ENCODE assay signal across 20 cellular contexts in genomic region chr11:2673871-2674471, GRCh38. TPM values are rescaled to one million over a fixed set of nuclear protein-coding genes. Genes with fewer than 3 reads are reported as not detected.
A peak's percentile ranks its signal among the peaks of the same experiment; 100 is the strongest.
DNase-seq lines count a peak whose midpoint lies in the region; ATAC-seq and TF ChIP-seq lines count a peak whose summit lies in the region.
"Had no signal": no experiment of that assay in that cellular context is flagged by ENCODE, and none has a peak within 500 bp of the region (broad histone marks: within the 10 kb centered on the region; RNA-seq: fewer than 3 reads in every experiment).

No MANE protein-coding gene starts in this region.

- peaks cover 15% of the 10 kb centered on the region for H3K4me1 ChIP-seq in ovary (ENCODE audit: insufficient read depth)
- H3K4me1 ChIP-seq in tibial artery: peaks cover 0 to 11% (median 0%) of the 10 kb centered on the region in 4 donors
- H3K4me1 ChIP-seq: HAP-1 had no signal

- H3K27me3 ChIP-seq in ovary (no peaks in the 10 kb centered on the region), tibial artery (no peaks in the 10 kb centered on the region)

- H3K27ac Mint-ChIP-seq in activated T-cell treated with anti-CD3 and anti-CD28 coated beads, Interleukin-2, amount 50 U/mL, for 24 hours: no peak overlapping the region
- no peak overlapping the region for H3K27ac Mint-ChIP-seq in activated T-cell treated with anti-CD3 and anti-CD28 coated beads, Interleukin-2, amount 50 U/mL, for 72 hours
- H3K27ac Mint-ChIP-seq in natural killer cell treated with Interleukin-12 subunit alpha and Interleukin-12 subunit beta and Interleukin-15 and Interleukin-18, amount 100 ng/mL, for 72 hours: no peak overlapping the region
- H3K27ac Mint-ChIP-seq: activated naive CD4-positive, alpha-beta T cell treated with anti-CD3 and anti-CD28 coated beads, Interleukin-2, amount 10 ng/mL, durations not matched to agents 7 days and 5 days had no signal

- no peaks in the 10 kb centered on the region for H3K27me3 Mint-ChIP-seq in activated T-cell treated with anti-CD3 and anti-CD28 coated beads, Interleukin-2, amount 50 U/mL, for 24 hours
- no peaks in the 10 kb centered on the region for H3K27me3 Mint-ChIP-seq in activated T-cell treated with anti-CD3 and anti-CD28 coated beads, Interleukin-2, amount 50 U/mL, for 72 hours (ENCODE audit: low read depth)
- no peaks in the 10 kb centered on the region for H3K27me3 Mint-ChIP-seq in natural killer cell treated with Interleukin-12 subunit alpha and Interleukin-12 subunit beta and Interleukin-15 and Interleukin-18, amount 100 ng/mL, for 72 hours
- H3K27me3 Mint-ChIP-seq: activated naive CD4-positive, alpha-beta T cell treated with anti-CD3 and anti-CD28 coated beads, Interleukin-2, amount 10 ng/mL, durations not matched to agents 7 days and 5 days had no signal

- H3K4me1 Mint-ChIP-seq in activated T-cell treated with anti-CD3 and anti-CD28 coated beads, Interleukin-2, amount 50 U/mL, for 24 hours (ENCODE audit: low read depth): no peaks in the 10 kb centered on the region
- H3K4me1 Mint-ChIP-seq in activated T-cell treated with anti-CD3 and anti-CD28 coated beads, Interleukin-2, amount 50 U/mL, for 72 hours (ENCODE audit: low read depth): no peaks in the 10 kb centered on the region
- H3K4me1 Mint-ChIP-seq in natural killer cell treated with Interleukin-12 subunit alpha and Interleukin-12 subunit beta and Interleukin-15 and Interleukin-18, amount 100 ng/mL, for 72 hours (ENCODE audit: low read depth in 2 of 2): no peaks in the 10 kb centered on the region
- H3K4me1 Mint-ChIP-seq: activated naive CD4-positive, alpha-beta T cell treated with anti-CD3 and anti-CD28 coated beads, Interleukin-2, amount 10 ng/mL, durations not matched to agents 7 days and 5 days had no signal

- H3K36me3 ChIP-seq in ovary (no peaks in the 10 kb centered on the region), tibial artery (no peaks in the 10 kb centered on the region)
- H3K36me3 ChIP-seq: HAP-1 had no signal

- no peaks in the 10 kb centered on the region for H3K9me3 Mint-ChIP-seq in activated T-cell treated with anti-CD3 and anti-CD28 coated beads, Interleukin-2, amount 50 U/mL, for 24 hours
- H3K9me3 Mint-ChIP-seq in activated T-cell treated with anti-CD3 and anti-CD28 coated beads, Interleukin-2, amount 50 U/mL, for 72 hours: no peaks in the 10 kb centered on the region
- H3K9me3 Mint-ChIP-seq in natural killer cell treated with Interleukin-12 subunit alpha and Interleukin-12 subunit beta and Interleukin-15 and Interleukin-18, amount 100 ng/mL, for 72 hours: no peaks in the 10 kb centered on the region
- H3K9me3 Mint-ChIP-seq: activated naive CD4-positive, alpha-beta T cell treated with anti-CD3 and anti-CD28 coated beads, Interleukin-2, amount 10 ng/mL, durations not matched to agents 7 days and 5 days; activated T-cell treated with anti-CD3 and anti-CD28 coated beads, Interleukin-2, amount 50 U/mL, for 4 hours had no signal

- H3K4me3 ChIP-seq in ovary (no peak overlapping the region), tibial artery (no peak overlapping the region)
- H3K4me3 ChIP-seq: HAP-1 had no signal

- 28 to 53% (median 31%) methylated on average over 16 of the region's 16 CpGs for WGBS in ovary, 3 donors

- no peak for TF ChIP-seq POLR2A in ovary (IDR thresholded peaks at IDR 0.05)

- H3K36me3 Mint-ChIP-seq in activated T-cell treated with anti-CD3 and anti-CD28 coated beads, Interleukin-2, amount 50 U/mL, for 24 hours (ENCODE audit: low read depth): peaks cover 3% of the 10 kb centered on the region
- no peaks in the 10 kb centered on the region for H3K36me3 Mint-ChIP-seq in activated T-cell treated with anti-CD3 and anti-CD28 coated beads, Interleukin-2, amount 50 U/mL, for 72 hours (ENCODE audit: insufficient read depth in 2 of 2)
- H3K36me3 Mint-ChIP-seq in natural killer cell treated with Interleukin-12 subunit alpha and Interleukin-12 subunit beta and Interleukin-15 and Interleukin-18, amount 100 ng/mL, for 72 hours: no peaks in the 10 kb centered on the region
- H3K36me3 Mint-ChIP-seq: activated naive CD4-positive, alpha-beta T cell treated with anti-CD3 and anti-CD28 coated beads, Interleukin-2, amount 10 ng/mL, durations not matched to agents 7 days and 5 days had no signal

- intact Hi-C loops in ovary (cut with DNase I) (no loop called here), tibial artery (cut with DNase I; ENCODE audit: low total_unique reads) (no loop called here)

- H3K27ac ChIP-seq in ovary (peak overlapping the region in 1 of 2 donors; percentile 47), tibial artery (no peak overlapping the region)

- TF ChIP-seq CTCF in ovary (IDR thresholded peaks at IDR 0.05) (no peak), tibial artery (IDR thresholded peaks at IDR 0.05) (no peak)

- H3K9me3 ChIP-seq in ovary (no peaks in the 10 kb centered on the region), tibial artery (no peaks in the 10 kb centered on the region)
- H3K9me3 ChIP-seq: HAP-1 had no signal

- no peak for ATAC-seq in activated T-cell treated with anti-CD3 and anti-CD28 coated beads, Interleukin-2, amount 50 U/mL, for 72 hours (replicated peaks in 1 of 2)
- no peak for ATAC-seq in HG03025 (IDR thresholded peaks at IDR 0.05; ENCODE audit: low FRiP score, unreplicated experiment)
- no peak for ATAC-seq in natural killer cell treated with Interleukin-12 subunit alpha and Interleukin-12 subunit beta and Interleukin-15 and Interleukin-18, amount 100 ng/mL, for 72 hours
- ATAC-seq: activated T-cell treated with anti-CD3 and anti-CD28 coated beads, Interleukin-2, amount 50 U/mL, for 4 hours; right cardiac atrium had no signal

- H3K4me3 Mint-ChIP-seq in activated T-cell treated with anti-CD3 and anti-CD28 coated beads, Interleukin-2, amount 50 U/mL, for 24 hours: no peak overlapping the region
- no peak overlapping the region for H3K4me3 Mint-ChIP-seq in activated T-cell treated with anti-CD3 and anti-CD28 coated beads, Interleukin-2, amount 50 U/mL, for 72 hours
- H3K4me3 Mint-ChIP-seq in natural killer cell treated with Interleukin-12 subunit alpha and Interleukin-12 subunit beta and Interleukin-15 and Interleukin-18, amount 100 ng/mL, for 72 hours: no peak overlapping the region
- H3K4me3 Mint-ChIP-seq: activated naive CD4-positive, alpha-beta T cell treated with anti-CD3 and anti-CD28 coated beads, Interleukin-2, amount 10 ng/mL, durations not matched to agents 7 days and 5 days; activated T-cell treated with anti-CD3 and anti-CD28 coated beads, Interleukin-2, amount 50 U/mL, for 4 hours had no signal

- TF ChIP-seq EP300 in ovary (IDR thresholded peaks at IDR 0.05): no peak

- DNase-seq in activated T-cell treated with anti-CD3 and anti-CD28 coated beads, Interleukin-2, amount 50 U/mL, for 24 hours: peak; percentile 11
- DNase-seq in activated T-cell treated with anti-CD3 and anti-CD28 coated beads, Interleukin-2, amount 50 U/mL, for 72 hours: no peak
- peak; percentile 39 for DNase-seq in ecto neural progenitor cell (ENCODE audit: low spot score)
- DNase-seq in ovary: peak in 4 of 5 donors; percentile 40 to 71 (median 60)
- peak; percentile 13 to 28 for DNase-seq in tibial artery
- DNase-seq in natural killer cell treated with Interleukin-12 subunit alpha and Interleukin-12 subunit beta and Interleukin-15 and Interleukin-18, amount 100 ng/mL, for 72 hours (ENCODE audit: low spot score): no peak
- DNase-seq in NCI-H446 treated with DMSO at 0.1 percent for 48 hours (lab: John Stamatoyannopoulos, UW): no peak
- DNase-seq: activated CD4-positive, alpha-beta T cell treated with anti-CD3 and anti-CD28 coated beads, Interleukin-2, amount 50 U/mL, for 48 hours; activated naive CD4-positive, alpha-beta T cell treated with anti-CD3 and anti-CD28 coated beads, Interleukin-2, amount 10 ng/mL, durations not matched to agents 7 days and 5 days; activated T-cell treated with anti-CD3 and anti-CD28 coated beads, Interleukin-2, amount 50 U/mL, for 4 hours; cortex of kidney; GF-D8; IMR-90; MM.1S; NCI-H774; right cardiac atrium; SHP77; stimulated activated naive CD4-positive, alpha-beta T cell treated with Interleukin-2 at 50 U/mL for 16 hours had no signal

RNA-seq across cellular contexts. Expression of gene KCNQ1OT1, which starts 25.8 kb away (rescaled TPM):
- total RNA-seq in activated T-cell treated with anti-CD3 and anti-CD28 coated beads, Interleukin-2, amount 50 U/mL, for 72 hours: under 1 TPM; 0.26 to 0.35 TPM
- total RNA-seq in ovary: 10 to 100 TPM in 1 of 7 donors, 1 to 10 TPM in 6; 3.9 to 11.5 (median 6.8) TPM
- polyA plus RNA-seq in ovary: under 1 TPM; 0.43 to 0.52 TPM
- 1 to 10 TPM in 1 of 2 donors, under 1 TPM in 1; 0.52 to 1.1 TPM for total RNA-seq in natural killer cell treated with Interleukin-12 subunit alpha and Interleukin-12 subunit beta and Interleukin-15 and Interleukin-18, amount 100 ng/mL, for 72 hours

Comparison
In these comparisons a context has a peak if more than half of its experiments do, and no peak if none do; other contexts are left out.
1. DNase-seq: peak in activated T-cell treated with anti-CD3 and anti-CD28 coated beads, Interleukin-2, amount 50 U/mL, for 24 hours (single experiment), ecto neural progenitor cell (single experiment), ovary (4 of 5) and tibial artery (2 of 2); none in activated T-cell treated with anti-CD3 and anti-CD28 coated beads, Interleukin-2, amount 50 U/mL, for 72 hours (0 of 2), natural killer cell treated with Interleukin-12 subunit alpha and Interleukin-12 subunit beta and Interleukin-15 and Interleukin-18, amount 100 ng/mL, for 72 hours (single experiment) and NCI-H446 treated with DMSO at 0.1 percent for 48 hours (single experiment).